8 cellular contexts compared by ENCODE assay signal in genomic region chr16:30063278-30063892, GRCh38. TPM values are rescaled to one million over a fixed set of nuclear protein-coding genes. Genes with fewer than 3 reads are reported as not detected.
DNase-seq lines count a peak whose midpoint lies in the region; ATAC-seq and TF ChIP-seq lines count a peak whose summit lies in the region.

No MANE protein-coding gene starts in this region.

- in situ Hi-C loops in GM13977 (cut with MboI; ENCODE audit: low pct_unique_long_range_greater_than_20kb, low sequenced_read_pairs, unreplicated experiment) = no loop called here

- H3K9me3 Mint-ChIP-seq in IgD-negative memory B cell = no peaks in the 10 kb centered on the region
- H3K9me3 Mint-ChIP-seq in naive thymus-derived CD8-positive, alpha-beta T cell = no peaks in the 10 kb centered on the region

- H3K36me3 Mint-ChIP-seq in IgD-negative memory B cell = peaks cover 1% of the 10 kb centered on the region
- peaks cover 0 to 18% (median 5%) of the 10 kb centered on the region in 3 donors for H3K36me3 Mint-ChIP-seq in naive thymus-derived CD8-positive, alpha-beta T cell

- H3K27ac Mint-ChIP-seq in IgD-negative memory B cell = peak overlapping the region; percentile 97 to 100 (median 99)
- H3K27ac Mint-ChIP-seq in naive thymus-derived CD8-positive, alpha-beta T cell = peak overlapping the region; percentile 96 to 99 (median 98)

- POLR2A ChIA-PET in naive thymus-derived CD8-positive, alpha-beta T cell (lab: Charles Lee) = interaction anchor here (0.6 to 8.0 kb wide), 8 partner anchors 8 to 354 kb away, joined by 3 to 192 read pairs (median 9); partner anchors contain the start of genes CORO1A, PPP4C, TBX6 and YPEL3

- TF ChIP-seq CTCF in AG09309 (IDR thresholded peaks at IDR 0.05; ENCODE audit: control insufficient read depth, insufficient read depth, low read depth, low read length, missing control alignments) (no peak), cardiac fibroblast (IDR thresholded peaks at IDR 0.05; ENCODE audit: low read depth, low read length) (no peak), GM13977 (IDR thresholded peaks at IDR 0.05; ENCODE audit: extremely low read depth, insufficient read depth, missing control alignments) (no peak)

- H3K4me3 ChIP-seq in AG09309 (ENCODE audit: control insufficient read depth, low read depth, low read length) = peak overlapping the region; percentile 54
- H3K4me3 ChIP-seq in cardiac fibroblast (replicated peaks in 1 of 2; ENCODE audit: low read depth in 2 of 2, low read length in 2 of 2) = peak overlapping the region; percentile 57 to 64

- no peak for TF ChIP-seq POLR2A in erythroblast (IDR thresholded peaks at IDR 0.05; ENCODE audit: low read length)

- H3K4me1 Mint-ChIP-seq in IgD-negative memory B cell = peaks cover 9 to 13% (median 9%) of the 10 kb centered on the region in 3 donors
- H3K4me1 Mint-ChIP-seq in naive thymus-derived CD8-positive, alpha-beta T cell = peaks cover 12 to 30% (median 27%) of the 10 kb centered on the region in 4 donors

- ATAC-seq in naive thymus-derived CD8-positive, alpha-beta T cell = no peak
- no peak for ATAC-seq in HG02938 (IDR thresholded peaks at IDR 0.05; ENCODE audit: unreplicated experiment)

- peak overlapping the region in 3 of 4 donors; percentile 95 to 100 (median 99) for H3K4me3 Mint-ChIP-seq in IgD-negative memory B cell
- peak overlapping the region in 9 of 10 donors; percentile 48 to 100 (median 99) for H3K4me3 Mint-ChIP-seq in naive thymus-derived CD8-positive, alpha-beta T cell

- DNase-seq in AG09309 (ENCODE audit: low read depth) (no peak), cardiac fibroblast (ENCODE audit: low read depth in 2 of 2) (no peak), GM13977 (ENCODE audit: low spot score) (no peak), erythroblast (lab: John Stamatoyannopoulos, UW) (no peak), OCI-M1 (lab: John Stamatoyannopoulos, UW) (no peak)
- DNase-seq in naive thymus-derived CD8-positive, alpha-beta T cell = no peak

- no peaks in the 10 kb centered on the region for H3K27me3 Mint-ChIP-seq in IgD-negative memory B cell
- no peaks in the 10 kb centered on the region for H3K27me3 Mint-ChIP-seq in naive thymus-derived CD8-positive, alpha-beta T cell

RNA-seq across cellular contexts. Expression of gene ALDOA, which starts 2.2 kb away (rescaled TPM):
- polyA plus RNA-seq in IgD-negative memory B cell = 884 TPM
- total RNA-seq in naive thymus-derived CD8-positive, alpha-beta T cell = 100 to 1,000 TPM; 580 to 594 TPM
- 1,000 to 10,000 TPM in 1 of 3 donors, 100 to 1,000 TPM in 2; 798 to 1,176 (median 994) TPM for polyA plus RNA-seq in naive thymus-derived CD8-positive, alpha-beta T cell

RNA-seq across cellular contexts. Expression of gene PPP4C, which starts 12.4 kb away (rescaled TPM):
- 187 TPM for polyA plus RNA-seq in IgD-negative memory B cell
- total RNA-seq in naive thymus-derived CD8-positive, alpha-beta T cell = 10 to 100 TPM; 82.8 to 83.4 TPM
- 100 to 1,000 TPM; 153 to 199 (median 161) TPM for polyA plus RNA-seq in naive thymus-derived CD8-positive, alpha-beta T cell

RNA-seq across cellular contexts. Expression of gene TBX6, which starts 28.3 kb away (rescaled TPM):
- polyA plus RNA-seq in IgD-negative memory B cell = not detected
- 1 to 10 TPM; 2.4 to 2.5 TPM for total RNA-seq in naive thymus-derived CD8-positive, alpha-beta T cell
- under 1 TPM; 0.15 to 0.25 (median 0.25) TPM for polyA plus RNA-seq in naive thymus-derived CD8-positive, alpha-beta T cell

RNA-seq across cellular contexts. Expression of gene TLCD3B, which starts 32.3 kb away (rescaled TPM):
- polyA plus RNA-seq in IgD-negative memory B cell = not detected
- not detected for total RNA-seq in naive thymus-derived CD8-positive, alpha-beta T cell
- polyA plus RNA-seq in naive thymus-derived CD8-positive, alpha-beta T cell = not detected

RNA-seq across cellular contexts. Expression of gene YPEL3, which starts 32.6 kb away (rescaled TPM):
- polyA plus RNA-seq in IgD-negative memory B cell = 362 TPM
- 100 to 1,000 TPM; 254 to 264 TPM for total RNA-seq in naive thymus-derived CD8-positive, alpha-beta T cell
- polyA plus RNA-seq in naive thymus-derived CD8-positive, alpha-beta T cell = 100 to 1,000 TPM; 201 to 301 (median 206) TPM
